Comparison of ENCODE assay signal across 8 cellular contexts in genomic region chr5:91556-92263, GRCh38. TPM values are rescaled to one million over a fixed set of nuclear protein-coding genes. Genes with fewer than 3 reads are reported as not detected.
DNase-seq lines count a peak whose midpoint lies in the region; ATAC-seq, FAIRE-seq and TF ChIP-seq lines count a peak whose summit lies in the region.

A gene with protein sequence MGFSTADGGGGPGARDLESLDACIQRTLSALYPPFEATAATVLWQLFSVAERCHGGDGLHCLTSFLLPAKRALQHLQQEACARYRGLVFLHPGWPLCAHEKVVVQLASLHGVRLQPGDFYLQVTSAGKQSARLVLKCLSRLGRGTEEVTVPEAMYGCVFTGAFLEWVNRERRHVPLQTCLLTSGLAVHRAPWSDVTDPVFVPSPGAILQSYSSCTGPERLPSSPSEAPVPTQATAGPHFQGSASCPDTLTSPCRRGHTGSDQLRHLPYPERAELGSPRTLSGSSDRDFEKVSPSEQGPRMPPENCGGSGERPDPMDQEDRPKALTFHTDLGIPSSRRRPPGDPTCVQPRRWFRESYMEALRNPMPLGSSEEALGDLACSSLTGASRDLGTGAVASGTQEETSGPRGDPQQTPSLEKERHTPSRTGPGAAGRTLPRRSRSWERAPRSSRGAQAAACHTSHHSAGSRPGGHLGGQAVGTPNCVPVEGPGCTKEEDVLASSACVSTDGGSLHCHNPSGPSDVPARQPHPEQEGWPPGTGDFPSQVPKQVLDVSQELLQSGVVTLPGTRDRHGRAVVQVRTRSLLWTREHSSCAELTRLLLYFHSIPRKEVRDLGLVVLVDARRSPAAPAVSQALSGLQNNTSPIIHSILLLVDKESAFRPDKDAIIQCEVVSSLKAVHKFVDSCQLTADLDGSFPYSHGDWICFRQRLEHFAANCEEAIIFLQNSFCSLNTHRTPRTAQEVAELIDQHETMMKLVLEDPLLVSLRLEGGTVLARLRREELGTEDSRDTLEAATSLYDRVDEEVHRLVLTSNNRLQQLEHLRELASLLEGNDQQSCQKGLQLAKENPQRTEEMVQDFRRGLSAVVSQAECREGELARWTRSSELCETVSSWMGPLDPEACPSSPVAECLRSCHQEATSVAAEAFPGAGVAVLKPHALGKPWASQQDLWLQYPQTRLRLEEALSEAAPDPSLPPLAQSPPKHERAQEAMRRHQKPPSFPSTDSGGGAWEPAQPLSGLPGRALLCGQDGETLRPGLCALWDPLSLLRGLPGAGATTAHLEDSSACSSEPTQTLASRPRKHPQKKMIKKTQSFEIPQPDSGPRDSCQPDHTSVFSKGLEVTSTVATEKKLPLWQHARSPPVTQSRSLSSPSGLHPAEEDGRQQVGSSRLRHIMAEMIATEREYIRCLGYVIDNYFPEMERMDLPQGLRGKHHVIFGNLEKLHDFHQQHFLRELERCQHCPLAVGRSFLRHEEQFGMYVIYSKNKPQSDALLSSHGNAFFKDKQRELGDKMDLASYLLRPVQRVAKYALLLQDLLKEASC (N-terminal part only) (plus strand): TSS chr5:92168. CDS start chr5:92232, 64 bp downstream.

- WGBS in transverse colon (ENCODE audit: low coverage in 1 of 2), 2 donors: 27 to 29% methylated on average over 6 to 16 of the region's 57 CpGs

- FAIRE-seq in HTR-8/SVneo (lab: Jason Lieb, UNC): peak; percentile 13

- no peak for TF ChIP-seq POLR2A in transverse colon (IDR thresholded peaks at IDR 0.05)

- peaks cover 0 to 5% (median 4%) of the 10 kb centered on the region in 4 donors for H3K4me1 ChIP-seq in transverse colon

- peaks cover 79% of the 10 kb centered on the region for H3K27me3 ChIP-seq in transverse colon

- H3K4me3 ChIP-seq in transverse colon: peak within 1 kb of the TSS in 3 of 4 donors; percentile 17 to 49 (median 30)

- in situ Hi-C loops in ACHN (cut with HindIII; ENCODE audit: low pct_ligation_motif_present, low pct_unique_long_range_greater_than_20kb, low sequenced_read_pairs): no loop called here
- in situ Hi-C loops in transverse colon (cut with MboI; ENCODE audit: low pct_ligation_motif_present in 1 of 4, low pct_unique_long_range_greater_than_20kb in 1 of 4, low sequenced_read_pairs in 3 of 4): no loop called here

- H3K27ac ChIP-seq in transverse colon: no peak within 1 kb of the TSS

- H3K9me3 ChIP-seq in transverse colon: no peaks in the 10 kb centered on the region

- DNase-seq in ACHN: peak; percentile 55
- peak; percentile 72 for DNase-seq in HTR-8/SVneo (ENCODE audit: insufficient read length, low spot score)
- DNase-seq in SW480 (ENCODE audit: low spot score): peak; percentile 72
- peak; percentile 93 for DNase-seq in iPS-NIHi7 (ENCODE audit: extremely low spot score)
- DNase-seq in transverse colon: no peak
- no peak for DNase-seq in NOMO-1 treated with dmso at 0.1 percent for 144 hours (lab: John Stamatoyannopoulos, UW; ENCODE audit: unreplicated experiment)
- no peak for DNase-seq in germinal center (ENCODE audit: low spot score)

- intact Hi-C loops in transverse colon (cut with DNase I; ENCODE audit: low total_unique reads): no loop called here

- ATAC-seq in GM21515 (IDR thresholded peaks at IDR 0.05; ENCODE audit: unreplicated experiment): no peak

- no peak for TF ChIP-seq EP300 in transverse colon (IDR thresholded peaks at IDR 0.05; ENCODE audit: low read depth)

- TF ChIP-seq CTCF in transverse colon (IDR thresholded peaks at IDR 0.05): no peak

- no peaks in the 10 kb centered on the region for H3K36me3 ChIP-seq in transverse colon

RNA-seq across cellular contexts. Expression of the gene that starts here (rescaled TPM):
- under 1 TPM in 3 of 4 donors, not detected in 1; under 0.01 to 0.40 (median under 0.01) TPM for total RNA-seq in transverse colon

Comparison
In these comparisons a context has a peak if more than half of its experiments do, and no peak if none do; other contexts are left out.
1. DNase-seq: peak in ACHN (single experiment), HTR-8/SVneo (single experiment), SW480 (single experiment) and iPS-NIHi7 (single experiment); none in transverse colon (single experiment), NOMO-1 treated with dmso at 0.1 percent for 144 hours (single experiment) and germinal center (single experiment).